ENCODE assay signal across 27 cellular contexts in the genomic region with DNA sequence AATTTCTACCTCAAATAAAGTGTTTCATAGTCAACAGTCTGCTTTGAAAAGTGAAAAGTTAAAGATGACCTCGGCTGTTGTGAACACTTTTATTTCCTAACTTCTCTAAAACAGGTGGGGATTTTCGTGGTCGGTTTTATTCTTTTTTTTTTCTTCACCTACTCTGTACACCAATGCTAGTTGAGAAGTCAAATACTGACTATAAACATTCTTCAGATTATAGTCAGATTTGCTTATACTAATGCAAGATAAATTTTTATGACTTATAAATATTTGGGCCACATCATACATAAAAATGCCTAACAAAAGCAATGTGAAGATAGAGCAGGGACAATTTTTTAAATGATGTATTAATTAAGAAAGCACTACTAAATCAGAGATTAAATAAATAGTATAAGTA.
"Had no signal": no experiment of that assay in that cellular context is flagged by ENCODE, and none has a peak within 500 bp of the region (broad histone marks: within the 10 kb centered on the region; RNA-seq: fewer than 3 reads in every experiment).

No MANE protein-coding gene starts in this region.

- H3K27me3 ChIP-seq: ascending aorta, cardiac muscle cell, gastroesophageal sphincter had no signal

- ATAC-seq: activated naive CD4-positive, alpha-beta T cell treated with anti-CD3 and anti-CD28 coated beads, Interleukin-2, amount 50 U/mL, for 72 hours; activated T-cell treated with anti-CD3 and anti-CD28 coated beads, Interleukin-2, amount 50 U/mL, for 72 hours; gastroesophageal sphincter; WTC11 had no signal

- H3K36me3 ChIP-seq: ascending aorta, breast epithelium, esophagus muscularis mucosa, gastroesophageal sphincter had no signal

- H3K4me3 ChIP-seq: cardiac muscle cell had no signal

- H3K9me3 ChIP-seq: ascending aorta, breast epithelium, esophagus muscularis mucosa, gastroesophageal sphincter had no signal

- DNase-seq: activated CD4-positive, alpha-beta memory T cell treated with anti-CD3 and anti-CD28 coated beads, Interleukin-2, amount 10 ng/mL, durations not matched to agents 7 days and 5 days; activated CD4-positive, alpha-beta T cell treated with anti-CD3 and anti-CD28 coated beads for 1 hour; activated CD4-positive, alpha-beta T cell treated with anti-CD3 and anti-CD28 coated beads for 4 hours; activated CD4-positive, alpha-beta T cell treated with anti-CD3 and anti-CD28 coated beads, Interleukin-2, amount 10 ng/mL, durations not matched to agents 7 days and 5 days; activated CD4-positive, alpha-beta T cell treated with anti-CD3 and anti-CD28 coated beads, Interleukin-2, amount 50 U/mL, for 4 hours; activated CD8-positive, alpha-beta memory T cell treated with anti-CD3 and anti-CD28 coated beads, Interleukin-2, amount 50 U/mL, for 48 hours; activated gamma-delta T cell; activated naive CD4-positive, alpha-beta T cell; activated naive CD4-positive, alpha-beta T cell treated with anti-CD3 and anti-CD28 coated beads, Interleukin-2, amount 10 ng/mL, durations not matched to agents 7 days and 5 days; activated naive CD8-positive, alpha-beta T cell treated with anti-CD3 and anti-CD28 coated beads, Interleukin-2, amount 10 ng/mL, durations not matched to agents 7 days and 5 days; activated T-cell treated with anti-CD3 and anti-CD28 coated beads for 4 hours; activated T-cell treated with anti-CD3 and anti-CD28 coated beads, Interleukin-2, amount 50 U/mL, for 24 hours; activated T-cell treated with anti-CD3 and anti-CD28 coated beads, Interleukin-2, amount 50 U/mL, for 72 hours; central memory CD4-positive, alpha-beta T cell; cerebellar nuclear complex; dorsolateral prefrontal cortex; effector memory CD4-positive, alpha-beta T cell; endodermal cell; erythroblast; T-helper 2 cell had no signal

- H3K27ac ChIP-seq: breast epithelium, cardiac muscle cell, dorsolateral prefrontal cortex had no signal

- H3K4me1 ChIP-seq: ascending aorta, breast epithelium, gastroesophageal sphincter had no signal
